In the genomic region with DNA sequence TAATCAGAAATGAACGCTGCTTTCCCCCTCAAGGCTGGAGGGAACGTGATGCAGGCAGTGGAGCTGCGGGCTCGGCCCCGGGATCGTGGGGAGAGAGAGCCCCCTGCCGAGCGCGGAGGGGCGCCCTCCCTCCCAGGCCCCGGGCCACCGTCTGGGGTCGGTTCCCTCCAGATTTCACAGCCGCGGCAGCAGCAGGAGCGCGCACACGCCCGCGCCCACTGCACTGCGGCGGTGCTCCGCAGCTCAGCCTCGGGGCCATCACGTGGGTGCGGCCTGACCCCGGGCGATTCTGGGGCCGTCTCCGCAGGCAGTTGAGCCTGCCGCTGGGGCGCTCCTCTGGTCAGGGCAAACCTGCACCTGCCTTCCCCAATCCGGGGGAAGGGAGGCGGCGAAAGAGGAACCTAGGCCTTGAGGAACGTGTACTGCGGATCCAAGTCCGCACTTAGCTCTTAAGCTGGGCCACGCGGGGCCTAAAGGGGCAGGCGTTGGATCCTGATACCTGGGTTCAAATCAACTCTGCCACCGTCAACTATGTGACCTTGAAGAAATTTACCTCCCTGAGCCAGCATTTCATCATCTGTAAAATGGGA, we compare ENCODE assay signal across 8 cellular contexts. TPM values are rescaled to one million over a fixed set of nuclear protein-coding genes. Genes with fewer than 3 reads are reported as not detected.
A peak's percentile ranks its signal among the peaks of the same experiment; 100 is the strongest.
DNase-seq lines count a peak whose midpoint lies in the region; ATAC-seq and TF ChIP-seq lines count a peak whose summit lies in the region.

No MANE protein-coding gene starts in this region.

- H2BK5ac ChIP-seq in IMR-90 (ENCODE audit: low read depth, low read length, poor library complexity, severe bottlenecking), result no peak overlapping the region

- H3K23ac ChIP-seq in IMR-90 (ENCODE audit: low read depth, low read length), result no peak overlapping the region

- H2BK20ac ChIP-seq in IMR-90 (ENCODE audit: low read depth, low read length), result no peak overlapping the region

- no peaks in the 10 kb centered on the region for H3K9me3 Mint-ChIP-seq in CD8-positive, alpha-beta memory T cell
- H3K9me3 Mint-ChIP-seq in activated naive CD4-positive, alpha-beta T cell treated with anti-CD3 and anti-CD28 coated beads, Interleukin-2, amount 50 U/mL, for 24 hours, result no peaks in the 10 kb centered on the region
- H3K9me3 Mint-ChIP-seq in osteocyte (ENCODE audit: unreplicated experiment), result no peaks in the 10 kb centered on the region

- H3K79me1 ChIP-seq in IMR-90 (ENCODE audit: low read depth in 1 of 2, low read length in 2 of 2), result no peaks in the 10 kb centered on the region

- no peak overlapping the region for H4K91ac ChIP-seq in IMR-90 (ENCODE audit: insufficient read depth, low read depth, low read length)

- in situ Hi-C loops in IMR-90 (cut with MboI; ENCODE audit: low sequenced_read_pairs), result no loop called here

- H3K9ac ChIP-seq in IMR-90 (ENCODE audit: low read depth, low read length), result no peak overlapping the region

- no peak overlapping the region for H2AK9ac ChIP-seq in IMR-90 (replicated peaks; ENCODE audit: low read depth, low read length, poor library complexity)

- H3K36me3 ChIP-seq in CD8-positive, alpha-beta memory T cell (ENCODE audit: insufficient read depth, low read length), result no peaks in the 10 kb centered on the region
- H3K36me3 ChIP-seq in IMR-90 (ENCODE audit: control insufficient read depth, insufficient read depth, low read length) (no peaks in the 10 kb centered on the region), heart right ventricle (no peaks in the 10 kb centered on the region)

- H2AK5ac ChIP-seq in IMR-90 (ENCODE audit: low read depth, low read length), result no peak overlapping the region

- no peak overlapping the region for H3K27ac ChIP-seq in CD8-positive, alpha-beta memory T cell (ENCODE audit: low read depth, low read length)
- H3K27ac ChIP-seq in IMR-90 (ENCODE audit: insufficient read depth, low read length), result no peak overlapping the region
- H3K27ac ChIP-seq in heart right ventricle, result no peak overlapping the region

- no TSS peak for BruUV-seq in IMR-90 (replicated peaks; lab: Mats Ljungman, UMichigan)

- TF ChIP-seq CTCF in IMR-90 (conservative IDR thresholded peaks at IDR 0.05; ENCODE audit: low read depth, low read length) (peak; percentile 25; the same call in 1 of the 2 replicates), heart right ventricle (IDR thresholded peaks at IDR 0.05) (peak; percentile 19 to 75 (median 51)), osteocyte (IDR thresholded peaks at IDR 0.05) (peak; percentile 32)

- H2AFZ ChIP-seq in IMR-90 (replicated peaks; ENCODE audit: low read length, poor library complexity), result peak overlapping the region; percentile 85

- no peak overlapping the region for H3K27ac Mint-ChIP-seq in CD8-positive, alpha-beta memory T cell
- H3K27ac Mint-ChIP-seq in activated naive CD4-positive, alpha-beta T cell treated with anti-CD3 and anti-CD28 coated beads, Interleukin-2, amount 50 U/mL, for 24 hours, result no peak overlapping the region
- H3K27ac Mint-ChIP-seq in osteocyte (ENCODE audit: unreplicated experiment), result no peak overlapping the region

- intact Hi-C loops in IMR-90 (cut with micrococcal nuclease) (no loop called here), heart right ventricle (cut with DNase I) (loop anchor here in 1 of 10 donors (2.0 kb wide), 1 partner anchor 31 kb away; no protein-coding TSS in a partner anchor)

- no peak for TF ChIP-seq RAD21 in IMR-90 (IDR thresholded peaks at IDR 0.05; ENCODE audit: low read length)

- no peak overlapping the region for H3K4ac ChIP-seq in IMR-90 (ENCODE audit: low read depth, low read length)

- POLR2A ChIA-PET in CD8-positive, alpha-beta memory T cell (lab: Charles Lee), result no interaction called here
- POLR2A ChIA-PET in IMR-90 (lab: Charles Lee; ENCODE audit: unreplicated experiment), result no interaction called here

- H3K4me3 ChIP-seq in CD8-positive, alpha-beta memory T cell (ENCODE audit: low read length), result peak overlapping the region; percentile 26
- H3K4me3 ChIP-seq in IMR-90 (ENCODE audit: insufficient read depth, low read depth, low read length) (no peak overlapping the region; the same call in 1 of the 2 replicates), heart right ventricle (peak overlapping the region in 9 of 10 donors; percentile 29 to 51 (median 47))

- no peak overlapping the region for H2BK15ac ChIP-seq in IMR-90 (ENCODE audit: low read depth, low read length)

- WGBS in IMR-90 (ENCODE audit: extremely low coverage in 2 of 2, insufficient read length in 1 of 2), 2 experiments, result 2% methylated on average over 28 of the region's 42 CpGs; no CpG with 5 or more reads in 1 of the 2 experiments
- WGBS in heart right ventricle, 2 donors, result 14 to 15% methylated on average over 37 to 42 of the region's 42 CpGs

- peaks cover 28 to 56% of the 10 kb centered on the region in 2 donors for H3K27me3 Mint-ChIP-seq in CD8-positive, alpha-beta memory T cell
- H3K27me3 Mint-ChIP-seq in activated naive CD4-positive, alpha-beta T cell treated with anti-CD3 and anti-CD28 coated beads, Interleukin-2, amount 50 U/mL, for 24 hours, result peaks cover 14% of the 10 kb centered on the region
- H3K27me3 Mint-ChIP-seq in osteocyte (ENCODE audit: unreplicated experiment), result peaks cover 50% of the 10 kb centered on the region

- no peak overlapping the region for H3K14ac ChIP-seq in IMR-90 (replicated peaks; ENCODE audit: low read depth, low read length)

- H3K27me3 ChIP-seq in CD8-positive, alpha-beta memory T cell (ENCODE audit: insufficient read depth, low read length, poor library complexity, severe bottlenecking), result peaks cover 19% of the 10 kb centered on the region
- H3K27me3 ChIP-seq in IMR-90 (ENCODE audit: control insufficient read depth, insufficient read depth, low read length), result peaks cover 45% of the 10 kb centered on the region
- H3K27me3 ChIP-seq in heart right ventricle, result peaks cover 0 to 24% (median 0%) of the 10 kb centered on the region in 7 donors

- no peak overlapping the region for H4K5ac ChIP-seq in IMR-90 (ENCODE audit: low read depth, low read length)

- H2BK120ac ChIP-seq in IMR-90 (ENCODE audit: low read depth, low read length), result no peak overlapping the region

- no peak for TF ChIP-seq POLR2A in IMR-90 (IDR thresholded peaks at IDR 0.05; ENCODE audit: low read depth, low read length)

- CTCF ChIA-PET in CD8-positive, alpha-beta memory T cell (lab: Charles Lee), result interaction anchor here (0.6 to 2.3 kb wide), 6 partner anchors 8 to 251 kb away, joined by 3 to 15 read pairs (median 4); no protein-coding TSS in a partner anchor
- CTCF ChIA-PET in IMR-90 (lab: Yijun Ruan, JAX), result interaction anchor here (1.2 kb wide), 1 partner anchor 222 kb away, joined by 4 read pairs; no protein-coding TSS in a partner anchor

- H3K4me2 ChIP-seq in IMR-90 (ENCODE audit: low read depth, low read length), result peak overlapping the region; percentile 65; the same call in 1 of the 2 replicates

- H3K4me3 Mint-ChIP-seq in CD8-positive, alpha-beta memory T cell, result peak overlapping the region in 3 of 7 donors; percentile 41 to 52 (median 47)
- peak overlapping the region; percentile 72 for H3K4me3 Mint-ChIP-seq in activated naive CD4-positive, alpha-beta T cell treated with anti-CD3 and anti-CD28 coated beads, Interleukin-2, amount 50 U/mL, for 24 hours
- H3K4me3 Mint-ChIP-seq in osteocyte (ENCODE audit: unreplicated experiment), result peak overlapping the region; percentile 17

- H3K36me3 Mint-ChIP-seq in CD8-positive, alpha-beta memory T cell, result peaks cover 0 to 7% (median 0%) of the 10 kb centered on the region in 3 donors
- H3K36me3 Mint-ChIP-seq in activated naive CD4-positive, alpha-beta T cell treated with anti-CD3 and anti-CD28 coated beads, Interleukin-2, amount 50 U/mL, for 24 hours, result no peaks in the 10 kb centered on the region
- no peaks in the 10 kb centered on the region for H3K36me3 Mint-ChIP-seq in osteocyte (ENCODE audit: unreplicated experiment)

- dilution Hi-C loops in IMR-90 (cut with HindIII; ENCODE audit: low sequenced_read_pairs, unreplicated experiment), result no loop called here

- no peaks in the 10 kb centered on the region; the same call in 1 of the 2 replicates for H3K9me1 ChIP-seq in IMR-90 (ENCODE audit: insufficient read depth, low read length)

- no peak overlapping the region for H3K56ac ChIP-seq in IMR-90 (ENCODE audit: extremely low read depth, insufficient read depth, low read length)

- ATAC-seq in GM19397 (IDR thresholded peaks at IDR 0.05; ENCODE audit: unreplicated experiment) (peak; percentile 83), IMR-90 (ENCODE audit: low read depth) (peak; percentile 78), heart right ventricle (peak; percentile 68 to 80 (median 76))

- peaks cover 8 to 17% (median 12%) of the 10 kb centered on the region in 3 donors for H3K4me1 Mint-ChIP-seq in CD8-positive, alpha-beta memory T cell
- H3K4me1 Mint-ChIP-seq in activated naive CD4-positive, alpha-beta T cell treated with anti-CD3 and anti-CD28 coated beads, Interleukin-2, amount 50 U/mL, for 24 hours, result peaks cover 15% of the 10 kb centered on the region
- H3K4me1 Mint-ChIP-seq in osteocyte (ENCODE audit: unreplicated experiment), result peaks cover 11% of the 10 kb centered on the region

- DNase-seq in CD8-positive, alpha-beta memory T cell, result peak in 1 of 5 donors; percentile 26
- DNase-seq in IMR-90, result no peak
- peak; percentile 25 to 45 for DNase-seq in heart right ventricle
- DNase-seq in osteocyte (ENCODE audit: extremely low spot score, unreplicated experiment), result no peak
- DNase-seq in HT-29 (ENCODE audit: low spot score), result no peak
- no peak for DNase-seq in effector CD4-positive, alpha-beta T cell

- H3K9me3 ChIP-seq in CD8-positive, alpha-beta memory T cell (ENCODE audit: low read length), result no peaks in the 10 kb centered on the region
- no peaks in the 10 kb centered on the region for H3K9me3 ChIP-seq in IMR-90 (ENCODE audit: control insufficient read depth, insufficient read depth, low read length)
- H3K9me3 ChIP-seq in heart right ventricle, result no peaks in the 10 kb centered on the region

- H4K20me1 ChIP-seq in IMR-90 (ENCODE audit: insufficient read depth, low read length), result no peaks in the 10 kb centered on the region

- peaks cover 4% of the 10 kb centered on the region for H3K4me1 ChIP-seq in CD8-positive, alpha-beta memory T cell (ENCODE audit: insufficient read depth, low read length)
- H3K4me1 ChIP-seq in IMR-90 (ENCODE audit: control insufficient read depth, insufficient read depth, low read length), result peaks cover 1% of the 10 kb centered on the region; the same call in 1 of the 2 replicates
- peaks cover 0 to 14% (median 11%) of the 10 kb centered on the region in 9 donors for H3K4me1 ChIP-seq in heart right ventricle

- H3K18ac ChIP-seq in IMR-90 (ENCODE audit: low read depth, low read length), result no peak overlapping the region

- no peak overlapping the region for H4K8ac ChIP-seq in IMR-90 (ENCODE audit: low read depth in 2 of 2, low read length in 2 of 2)

RNA-seq across cellular contexts. Expression of gene DELE1, which starts 9.4 kb away (rescaled TPM):
- total RNA-seq in CD8-positive, alpha-beta memory T cell, result 10 to 100 TPM; 48.8 to 50.2 TPM
- 27.3 TPM for polyA plus RNA-seq in CD8-positive, alpha-beta memory T cell
- total RNA-seq in IMR-90 (2012; rRNA removed) (26.1 and 28.0 TPM in 2 replicates), heart right ventricle (100 to 1,000 TPM in 6 of 10 donors, 10 to 100 TPM in 4; 82.1 to 192 (median 141) TPM), osteocyte (60.2 and 64.1 TPM in 2 replicates)
- polyA plus RNA-seq in IMR-90 (2012; rRNA removed) (66.1 and 73.3 TPM in 2 replicates), heart right ventricle (10 to 100 TPM; 50.1 to 69.8 TPM)
- polyA plus RNA-seq in IMR-90 (2012; cell fraction: cytosol; rRNA removed), result 39.9 and 41.3 TPM in 2 replicates
- polyA plus RNA-seq in IMR-90 (2012; cell fraction: nucleus; rRNA removed; ENCODE audit: low replicate concordance), result 169 and 191 TPM in 2 replicates
- 78.2 and 84.7 TPM in 2 replicates for total RNA-seq in HT-29 (2014; rRNA removed; shearing (Covaris generic))

RNA-seq across cellular contexts. Expression of gene PCDH1, which starts 36.0 kb away (rescaled TPM):
- not detected for total RNA-seq in CD8-positive, alpha-beta memory T cell
- polyA plus RNA-seq in CD8-positive, alpha-beta memory T cell, result 0.54 TPM
- total RNA-seq in IMR-90 (2012; rRNA removed) (0.83 and 0.90 TPM in 2 replicates), heart right ventricle (10 to 100 TPM in 9 of 10 donors, 1 to 10 TPM in 1; 8.4 to 45.8 (median 17.9) TPM), osteocyte (6.3 and 7.3 TPM in 2 replicates)
- polyA plus RNA-seq in IMR-90 (2012; rRNA removed) (0.74 and 0.82 TPM in 2 replicates), heart right ventricle (10 to 100 TPM; 16.2 to 21.6 TPM)
- polyA plus RNA-seq in IMR-90 (2012; cell fraction: cytosol; rRNA removed), result 0.26 and 0.82 TPM in 2 replicates
- 0.44 and 0.89 TPM in 2 replicates for polyA plus RNA-seq in IMR-90 (2012; cell fraction: nucleus; rRNA removed; ENCODE audit: low replicate concordance)
- 108 and 131 TPM in 2 replicates for total RNA-seq in HT-29 (2014; rRNA removed; shearing (Covaris generic))

RNA-seq across cellular contexts. Expression of gene PCDH12, which starts 43.8 kb away (rescaled TPM):
- total RNA-seq in CD8-positive, alpha-beta memory T cell, result under 1 TPM; 0.33 to 0.88 TPM
- polyA plus RNA-seq in CD8-positive, alpha-beta memory T cell, result 0.07 TPM
- total RNA-seq in IMR-90 (2012; rRNA removed) (under 0.01 and 0.18 TPM in 2 replicates), heart right ventricle (10 to 100 TPM in 5 of 10 donors, 1 to 10 TPM in 5; 4.9 to 16.6 (median 9.6) TPM), osteocyte (not detected in 2 replicates)
- polyA plus RNA-seq in IMR-90 (2012; rRNA removed) (0.01 and 0.02 TPM in 2 replicates), heart right ventricle (1 to 10 TPM; 3.6 to 3.7 TPM)
- polyA plus RNA-seq in IMR-90 (2012; cell fraction: cytosol; rRNA removed), result 0.01 TPM in 1 of 2 replicates, not detected in the other
- polyA plus RNA-seq in IMR-90 (2012; cell fraction: nucleus; rRNA removed; ENCODE audit: low replicate concordance), result 0.02 TPM in 1 of 2 replicates, not detected in the other
- total RNA-seq in HT-29 (2014; rRNA removed; shearing (Covaris generic)), result not detected in 2 replicates

RNA-seq across cellular contexts. Expression of gene RNF14, which starts 54.7 kb away (rescaled TPM):
- 10 to 100 TPM; 46.2 to 49.6 TPM for total RNA-seq in CD8-positive, alpha-beta memory T cell
- polyA plus RNA-seq in CD8-positive, alpha-beta memory T cell, result 43.7 TPM
- total RNA-seq in IMR-90 (2012; rRNA removed) (78.6 and 106 TPM in 2 replicates), heart right ventricle (100 to 1,000 TPM in 6 of 10 donors, 10 to 100 TPM in 4; 84.6 to 130 (median 102) TPM), osteocyte (66.8 and 73.8 TPM in 2 replicates)
- polyA plus RNA-seq in IMR-90 (2012; rRNA removed) (27.0 and 36.1 TPM in 2 replicates), heart right ventricle (10 to 100 TPM; 20.3 to 44.9 TPM)
- 11.7 and 16.9 TPM in 2 replicates for polyA plus RNA-seq in IMR-90 (2012; cell fraction: cytosol; rRNA removed)
- 5.1 and 20.8 TPM in 2 replicates for polyA plus RNA-seq in IMR-90 (2012; cell fraction: nucleus; rRNA removed; ENCODE audit: low replicate concordance)
- 12.0 and 17.5 TPM in 2 replicates for total RNA-seq in HT-29 (2014; rRNA removed; shearing (Covaris generic))

Comparison
In these comparisons a context has a peak if more than half of its experiments do, and no peak if none do; other contexts are left out.
1. DNase-seq: peak in heart right ventricle (2 of 2); none in IMR-90 (single experiment), osteocyte (single experiment), HT-29 (single experiment) and effector CD4-positive, alpha-beta T cell (single experiment).
2. Peak in every context shown above with its lines, with median percentiles within 50 percentile points of each other: ATAC-seq and CTCF ChIP-seq.